8 cellular contexts compared by ENCODE assay signal in genomic region chr14:69398818-69399210, GRCh38. TPM values are rescaled to one million over a fixed set of nuclear protein-coding genes. Genes with fewer than 3 reads are reported as not detected.
DNase-seq lines count a peak whose midpoint lies in the region; ATAC-seq and TF ChIP-seq lines count a peak whose summit lies in the region.

No MANE protein-coding gene starts in this region.

- no peaks in the 10 kb centered on the region for H3K9me3 Mint-ChIP-seq in T-helper 2 cell treated with Interferon-gamma antibody and Interleukin-4, amounts not matched to agents 5 μg/mL and 100 μg/mL, for 36 hours
- peaks cover 0 to 2% (median 0%) of the 10 kb centered on the region in 7 donors for H3K9me3 Mint-ChIP-seq in naive B cell

- peak overlapping the region; percentile 94 for H3K4me3 Mint-ChIP-seq in T-helper 2 cell treated with Interferon-gamma antibody and Interleukin-4, amounts not matched to agents 5 μg/mL and 100 μg/mL, for 36 hours
- peak overlapping the region; percentile 91 to 98 (median 97) for H3K4me3 Mint-ChIP-seq in naive B cell

- peak; percentile 9 to 11 for ATAC-seq in naive B cell (ENCODE audit: low read depth in 2 of 2)

- peak overlapping the region; percentile 96; the same call in 1 of the 2 replicates for H3K9ac ChIP-seq in KMS-11

- H3K27ac ChIP-seq in KMS-11 = peak overlapping the region; percentile 88; the same call in 1 of the 2 replicates
- peak overlapping the region; percentile 98 for H3K27ac ChIP-seq in caudate nucleus (ENCODE audit: low read depth, low read length)

- DNase-seq in T-helper 2 cell treated with Interferon-gamma antibody and Interleukin-4, amounts not matched to agents 5 μg/mL and 100 μg/mL, for 36 hours (ENCODE audit: low spot score) = no peak
- DNase-seq in T-helper 2 cell (no peak), caudate nucleus (lab: John Stamatoyannopoulos, UW) (peak in 8 of 61 donors; percentile 18 to 61 (median 42)), naive B cell (no peak), NCI-H2196 (lab: John Stamatoyannopoulos, UW; ENCODE audit: unreplicated experiment) (no peak), NCI-H1105 treated with DMSO at 0.1 percent for 48 hours (lab: John Stamatoyannopoulos, UW) (no peak), glomerular visceral epithelial cell (ENCODE audit: extremely low spot score) (no peak)

- peaks cover 51% of the 10 kb centered on the region for H3K4me1 Mint-ChIP-seq in T-helper 2 cell treated with Interferon-gamma antibody and Interleukin-4, amounts not matched to agents 5 μg/mL and 100 μg/mL, for 36 hours (ENCODE audit: low read depth)
- peaks cover 26 to 71% (median 27%) of the 10 kb centered on the region in 3 donors for H3K4me1 Mint-ChIP-seq in naive B cell

- peak overlapping the region; percentile 85 for H2AFZ ChIP-seq in KMS-11 (ENCODE audit: low read depth)

- H3K4me2 ChIP-seq in KMS-11 = peak overlapping the region; percentile 68

- no peak overlapping the region for H3K4me3 ChIP-seq in KMS-11 (IDR thresholded peaks at IDR 0.05; ENCODE audit: insufficient read depth, low read depth, low read length)

- no peaks in the 10 kb centered on the region for H3K36me3 ChIP-seq in KMS-11 (ENCODE audit: insufficient read depth)

- no peak for TF ChIP-seq CTCF in KMS-11 (conservative IDR thresholded peaks at IDR 0.05; ENCODE audit: low read depth, low read length)

- no peaks in the 10 kb centered on the region for H3K27me3 ChIP-seq in KMS-11 (ENCODE audit: insufficient read depth, low read depth)

- no peaks in the 10 kb centered on the region for H4K20me1 ChIP-seq in KMS-11 (ENCODE audit: insufficient read depth)

- H3K27ac Mint-ChIP-seq in T-helper 2 cell treated with Interferon-gamma antibody and Interleukin-4, amounts not matched to agents 5 μg/mL and 100 μg/mL, for 36 hours = peak overlapping the region; percentile 99
- peak overlapping the region; percentile 99 to 100 (median 100) for H3K27ac Mint-ChIP-seq in naive B cell

- peaks cover 41% of the 10 kb centered on the region for H3K36me3 Mint-ChIP-seq in T-helper 2 cell treated with Interferon-gamma antibody and Interleukin-4, amounts not matched to agents 5 μg/mL and 100 μg/mL, for 36 hours (ENCODE audit: low read depth)
- H3K36me3 Mint-ChIP-seq in naive B cell = peaks cover 0 to 9% of the 10 kb centered on the region in 2 donors

- H3K4me1 ChIP-seq in KMS-11 (ENCODE audit: low read depth, poor library complexity, severe bottlenecking) = peaks cover 40% of the 10 kb centered on the region

- no peaks in the 10 kb centered on the region for H3K27me3 Mint-ChIP-seq in T-helper 2 cell treated with Interferon-gamma antibody and Interleukin-4, amounts not matched to agents 5 μg/mL and 100 μg/mL, for 36 hours (ENCODE audit: low read depth)
- no peaks in the 10 kb centered on the region for H3K27me3 Mint-ChIP-seq in naive B cell

- peaks cover 70% of the 10 kb centered on the region for H3K79me2 ChIP-seq in KMS-11 (ENCODE audit: insufficient read depth, low read depth)

RNA-seq across cellular contexts. Expression of gene SLC39A9, which starts 0.3 kb away (rescaled TPM):
- 10 to 100 TPM in 5 of 6 donors, 1 to 10 TPM in 1; 7.7 to 22.6 (median 18.4) TPM for polyA plus RNA-seq in naive B cell (ENCODE audit: low read depth in 6 of 6)

RNA-seq across cellular contexts. Expression of gene ERH, which starts 0.7 kb away (rescaled TPM):
- 10 to 100 TPM; 46.0 to 80.3 (median 65.6) TPM for polyA plus RNA-seq in naive B cell (ENCODE audit: low read depth in 6 of 6)
